In genomic region chrX:153723351-153724251, GRCh38 we compare ENCODE assay signal across 1 cellular context.
TF ChIP-seq lines count a peak whose summit lies in the region.

No MANE protein-coding gene starts in this region.

TF ChIP-seq in HEK293, 187 proteins besides CTCF, POLR2A, EP300 and RAD21 (continued from another document):
- TF ChIP-seq, protein P1, sequence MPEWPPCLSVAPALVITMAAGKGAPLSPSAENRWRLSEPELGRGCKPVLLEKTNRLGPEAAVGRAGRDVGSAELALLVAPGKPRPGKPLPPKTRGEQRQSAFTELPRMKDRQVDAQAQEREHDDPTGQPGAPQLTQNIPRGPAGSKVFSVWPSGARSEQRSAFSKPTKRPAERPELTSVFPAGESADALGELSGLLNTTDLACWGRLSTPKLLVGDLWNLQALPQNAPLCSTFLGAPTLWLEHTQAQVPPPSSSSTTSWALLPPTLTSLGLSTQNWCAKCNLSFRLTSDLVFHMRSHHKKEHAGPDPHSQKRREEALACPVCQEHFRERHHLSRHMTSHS (tag by site-specific recombination; IDR thresholded peaks at IDR 0.05): no peak
- no peak for TF ChIP-seq ZNF221 (tag by site-specific recombination; IDR thresholded peaks at IDR 0.05; ENCODE audit: borderline replicate concordance)
- TF ChIP-seq SCRT2 (tag by site-specific recombination; IDR thresholded peaks at IDR 0.05): no peak
- TF ChIP-seq ZNF76 (tag by site-specific recombination; IDR thresholded peaks at IDR 0.05; ENCODE audit: borderline replicate concordance, low read depth): peak; percentile 60; the same call in 1 of the 2 replicates
- TF ChIP-seq SP2 (tag by site-specific recombination; IDR thresholded peaks at IDR 0.05): peak; percentile 64
- TF ChIP-seq, protein P2, sequence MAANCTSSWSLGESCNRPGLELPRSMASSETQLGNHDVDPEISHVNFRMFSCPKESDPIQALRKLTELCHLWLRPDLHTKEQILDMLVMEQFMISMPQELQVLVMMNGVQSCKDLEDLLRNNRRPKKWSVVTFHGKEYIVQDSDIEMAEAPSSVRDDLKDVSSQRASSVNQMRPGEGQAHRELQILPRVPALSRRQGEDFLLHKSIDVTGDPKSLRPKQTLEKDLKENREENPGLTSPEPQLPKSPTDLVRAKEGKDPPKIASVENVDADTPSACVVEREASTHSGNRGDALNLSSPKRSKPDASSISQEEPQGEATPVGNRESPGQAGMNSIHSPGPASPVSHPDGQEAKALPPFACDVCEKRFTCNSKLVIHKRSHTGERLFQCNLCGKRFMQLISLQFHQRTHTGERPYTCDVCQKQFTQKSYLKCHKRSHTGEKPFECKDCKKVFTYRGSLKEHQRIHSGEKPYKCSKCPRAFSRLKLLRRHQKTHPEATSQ (tag by site-specific recombination; IDR thresholded peaks at IDR 0.05): no peak
- no peak for TF ChIP-seq ATF2 (tag by site-specific recombination; IDR thresholded peaks at IDR 0.05; ENCODE audit: low read depth)
- TF ChIP-seq, protein P3, sequence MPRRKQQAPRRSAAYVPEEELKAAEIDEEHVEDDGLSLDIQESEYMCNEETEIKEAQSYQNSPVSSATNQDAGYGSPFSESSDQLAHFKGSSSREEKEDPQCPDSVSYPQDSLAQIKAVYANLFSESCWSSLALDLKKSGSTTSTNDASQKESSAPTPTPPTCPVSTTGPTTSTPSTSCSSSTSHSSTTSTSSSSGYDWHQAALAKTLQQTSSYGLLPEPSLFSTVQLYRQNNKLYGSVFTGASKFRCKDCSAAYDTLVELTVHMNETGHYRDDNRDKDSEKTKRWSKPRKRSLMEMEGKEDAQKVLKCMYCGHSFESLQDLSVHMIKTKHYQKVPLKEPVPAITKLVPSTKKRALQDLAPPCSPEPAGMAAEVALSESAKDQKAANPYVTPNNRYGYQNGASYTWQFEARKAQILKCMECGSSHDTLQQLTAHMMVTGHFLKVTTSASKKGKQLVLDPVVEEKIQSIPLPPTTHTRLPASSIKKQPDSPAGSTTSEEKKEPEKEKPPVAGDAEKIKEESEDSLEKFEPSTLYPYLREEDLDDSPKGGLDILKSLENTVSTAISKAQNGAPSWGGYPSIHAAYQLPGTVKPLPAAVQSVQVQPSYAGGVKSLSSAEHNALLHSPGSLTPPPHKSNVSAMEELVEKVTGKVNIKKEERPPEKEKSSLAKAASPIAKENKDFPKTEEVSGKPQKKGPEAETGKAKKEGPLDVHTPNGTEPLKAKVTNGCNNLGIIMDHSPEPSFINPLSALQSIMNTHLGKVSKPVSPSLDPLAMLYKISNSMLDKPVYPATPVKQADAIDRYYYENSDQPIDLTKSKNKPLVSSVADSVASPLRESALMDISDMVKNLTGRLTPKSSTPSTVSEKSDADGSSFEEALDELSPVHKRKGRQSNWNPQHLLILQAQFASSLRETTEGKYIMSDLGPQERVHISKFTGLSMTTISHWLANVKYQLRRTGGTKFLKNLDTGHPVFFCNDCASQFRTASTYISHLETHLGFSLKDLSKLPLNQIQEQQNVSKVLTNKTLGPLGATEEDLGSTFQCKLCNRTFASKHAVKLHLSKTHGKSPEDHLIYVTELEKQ (tag by site-specific recombination; IDR thresholded peaks at IDR 0.05; ENCODE audit: borderline replicate concordance): no peak
- TF ChIP-seq ZNF777 (tag by site-specific recombination; IDR thresholded peaks at IDR 0.05; ENCODE audit: borderline replicate concordance): no peak
- no peak for TF ChIP-seq ZNF324 (tag by site-specific recombination; IDR thresholded peaks at IDR 0.05)
- TF ChIP-seq ZNF501 (tag by site-specific recombination; IDR thresholded peaks at IDR 0.05): 0 out of 2 replicates have a peak, but pooled peaks have one; percentile 40
- TF ChIP-seq, protein P4, sequence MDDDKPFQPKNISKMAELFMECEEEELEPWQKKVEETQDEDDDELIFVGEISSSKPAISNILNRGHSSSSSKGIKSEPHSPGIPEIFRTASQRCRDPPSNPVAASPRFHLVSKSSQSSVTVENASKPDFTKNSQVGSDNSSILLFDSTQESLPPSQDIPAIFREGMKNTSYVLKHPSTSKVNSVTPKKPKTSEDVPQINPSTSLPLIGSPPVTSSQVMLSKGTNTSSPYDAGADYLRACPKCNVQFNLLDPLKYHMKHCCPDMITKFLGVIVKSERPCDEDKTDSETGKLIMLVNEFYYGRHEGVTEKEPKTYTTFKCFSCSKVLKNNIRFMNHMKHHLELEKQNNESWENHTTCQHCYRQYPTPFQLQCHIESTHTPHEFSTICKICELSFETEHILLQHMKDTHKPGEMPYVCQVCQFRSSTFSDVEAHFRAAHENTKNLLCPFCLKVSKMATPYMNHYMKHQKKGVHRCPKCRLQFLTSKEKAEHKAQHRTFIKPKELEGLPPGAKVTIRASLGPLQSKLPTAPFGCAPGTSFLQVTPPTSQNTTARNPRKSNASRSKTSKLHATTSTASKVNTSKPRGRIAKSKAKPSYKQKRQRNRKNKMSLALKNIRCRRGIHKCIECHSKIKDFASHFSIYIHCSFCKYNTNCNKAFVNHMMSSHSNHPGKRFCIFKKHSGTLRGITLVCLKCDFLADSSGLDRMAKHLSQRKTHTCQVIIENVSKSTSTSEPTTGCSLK (tag by site-specific recombination; IDR thresholded peaks at IDR 0.05): no peak
- TF ChIP-seq ZNF426 (tag by site-specific recombination; IDR thresholded peaks at IDR 0.05): no peak
- TF ChIP-seq ZNF2 (tag by site-specific recombination; IDR thresholded peaks at IDR 0.05): no peak
- TF ChIP-seq, protein P5, sequence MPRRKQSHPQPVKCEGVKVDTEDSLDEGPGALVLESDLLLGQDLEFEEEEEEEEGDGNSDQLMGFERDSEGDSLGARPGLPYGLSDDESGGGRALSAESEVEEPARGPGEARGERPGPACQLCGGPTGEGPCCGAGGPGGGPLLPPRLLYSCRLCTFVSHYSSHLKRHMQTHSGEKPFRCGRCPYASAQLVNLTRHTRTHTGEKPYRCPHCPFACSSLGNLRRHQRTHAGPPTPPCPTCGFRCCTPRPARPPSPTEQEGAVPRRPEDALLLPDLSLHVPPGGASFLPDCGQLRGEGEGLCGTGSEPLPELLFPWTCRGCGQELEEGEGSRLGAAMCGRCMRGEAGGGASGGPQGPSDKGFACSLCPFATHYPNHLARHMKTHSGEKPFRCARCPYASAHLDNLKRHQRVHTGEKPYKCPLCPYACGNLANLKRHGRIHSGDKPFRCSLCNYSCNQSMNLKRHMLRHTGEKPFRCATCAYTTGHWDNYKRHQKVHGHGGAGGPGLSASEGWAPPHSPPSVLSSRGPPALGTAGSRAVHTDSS (tag by site-specific recombination; IDR thresholded peaks at IDR 0.05): no peak
- TF ChIP-seq MEIS1 (CRISPR knock-in tag; IDR thresholded peaks at IDR 0.05; ENCODE audit: borderline replicate concordance): no peak
- TF ChIP-seq SP7 (tag by site-specific recombination; IDR thresholded peaks at IDR 0.05): peak; percentile 51; the same call in 1 of the 2 replicates
- TF ChIP-seq AEBP2 (tag by site-specific recombination; IDR thresholded peaks at IDR 0.05; ENCODE audit: borderline replicate concordance): no peak
- TF ChIP-seq KLF10 (tag by site-specific recombination; IDR thresholded peaks at IDR 0.05): peak; percentile 50; the same call in 1 of the 2 replicates
- no peak for TF ChIP-seq ZNF248 (tag by site-specific recombination; IDR thresholded peaks at IDR 0.05)
- TF ChIP-seq KLF8 (tag by site-specific recombination; IDR thresholded peaks at IDR 0.05): peak; percentile 27; the same call in 1 of the 2 replicates
- TF ChIP-seq ZBTB17 (tag by site-specific recombination; IDR thresholded peaks at IDR 0.05): peak; percentile 25; the same call in 1 of the 2 replicates
- TF ChIP-seq KLF1 (tag by site-specific recombination; IDR thresholded peaks at IDR 0.05): no peak
- 0 out of 2 replicates have a peak, but pooled peaks have one; percentile 16 for TF ChIP-seq ZNF394 (tag by site-specific recombination; IDR thresholded peaks at IDR 0.05; ENCODE audit: borderline replicate concordance)
- no peak for TF ChIP-seq GLI2 (tag by site-specific recombination; IDR thresholded peaks at IDR 0.05; ENCODE audit: borderline replicate concordance, low read depth)
- TF ChIP-seq ZBTB20 (tag by site-specific recombination; IDR thresholded peaks at IDR 0.05): peak; percentile 61; the same call in 1 of the 2 replicates
- no peak for TF ChIP-seq ZNF596 (tag by site-specific recombination; IDR thresholded peaks at IDR 0.05)
- TF ChIP-seq ZNF37A (tag by site-specific recombination; IDR thresholded peaks at IDR 0.05): no peak
- TF ChIP-seq ZNF214 (tag by site-specific recombination; IDR thresholded peaks at IDR 0.05; ENCODE audit: borderline replicate concordance): no peak
- no peak for TF ChIP-seq ZNF48 (tag by site-specific recombination; IDR thresholded peaks at IDR 0.05)
- no peak for TF ChIP-seq ZNF645 (tag by site-specific recombination; IDR thresholded peaks at IDR 0.05)
- TF ChIP-seq OVOL3 (tag by site-specific recombination; IDR thresholded peaks at IDR 0.05): no peak
- TF ChIP-seq ZNF747 (tag by site-specific recombination; IDR thresholded peaks at IDR 0.05): no peak
